1 cellular context compared by ENCODE assay signal in genomic region chr16:68749424-68749823, GRCh38.
TF ChIP-seq lines count a peak whose summit lies in the region.

No MANE protein-coding gene starts in this region.

TF ChIP-seq in HepG2, 621 proteins besides CTCF, POLR2A, EP300 and RAD21 (continued from another document and continues in another):
- TF ChIP-seq E2F2 (CRISPR knock-in tag; IDR thresholded peaks at IDR 0.05; ENCODE audit: borderline replicate concordance) (no peak), ELF3 (CRISPR knock-in tag; IDR thresholded peaks at IDR 0.05) (0 out of 2 replicates have a peak, but pooled peaks have one; percentile 19), SIN3A (IDR thresholded peaks at IDR 0.05; ENCODE audit: borderline replicate concordance, low read depth, low read length) (no peak), ZNF747 (CRISPR knock-in tag; IDR thresholded peaks at IDR 0.05; ENCODE audit: borderline replicate concordance) (no peak), ZNF274 (CRISPR knock-in tag; IDR thresholded peaks at IDR 0.05) (no peak), ZBTB8A (CRISPR knock-in tag; IDR thresholded peaks at IDR 0.05; ENCODE audit: borderline replicate concordance, low read depth) (no peak), REXO4 (CRISPR knock-in tag; IDR thresholded peaks at IDR 0.05; ENCODE audit: borderline replicate concordance) (no peak), ZNF44 (CRISPR knock-in tag; IDR thresholded peaks at IDR 0.05) (0 out of 2 replicates have a peak, but pooled peaks have one; percentile 62), KIAA2018 (CRISPR knock-in tag; IDR thresholded peaks at IDR 0.05; ENCODE audit: borderline replicate concordance) (no peak), ZNF318 (CRISPR knock-in tag; IDR thresholded peaks at IDR 0.05) (no peak), ONECUT2 (CRISPR knock-in tag; IDR thresholded peaks at IDR 0.05) (no peak), ZNF563 (CRISPR knock-in tag; IDR thresholded peaks at IDR 0.05) (no peak), AGO2 (optimal IDR thresholded peaks at IDR 0.05; ENCODE audit: low read depth, low read length) (no peak), SMARCE1 (IDR thresholded peaks at IDR 0.05; ENCODE audit: borderline replicate concordance) (no peak), NR3C1 (CRISPR knock-in tag; IDR thresholded peaks at IDR 0.05) (no peak), ZFP82 (CRISPR knock-in tag; IDR thresholded peaks at IDR 0.05; ENCODE audit: borderline replicate concordance) (no peak), ZMYM4 (CRISPR knock-in tag; IDR thresholded peaks at IDR 0.05) (peak; percentile 46; the same call in 1 of the 2 replicates), ZNF503 (CRISPR knock-in tag; IDR thresholded peaks at IDR 0.05) (0 out of 2 replicates have a peak, but pooled peaks have one; percentile 16), ZNF317 (CRISPR knock-in tag; IDR thresholded peaks at IDR 0.05) (no peak), RBAK (CRISPR knock-in tag; IDR thresholded peaks at IDR 0.05) (no peak), PLSCR1 (CRISPR knock-in tag; IDR thresholded peaks at IDR 0.05; ENCODE audit: borderline replicate concordance) (no peak), ZNF550 (CRISPR knock-in tag; IDR thresholded peaks at IDR 0.05; ENCODE audit: borderline replicate concordance) (no peak), ZBTB43 (CRISPR knock-in tag; conservative IDR thresholded peaks at IDR 0.05) (peak; percentile 64; the same call in 1 of the 2 replicates), U2AF2 (IDR thresholded peaks at IDR 0.05; ENCODE audit: low read depth, low read length) (no peak), SNAI1 (CRISPR knock-in tag; IDR thresholded peaks at IDR 0.05; ENCODE audit: borderline replicate concordance) (no peak), RAD51 (IDR thresholded peaks at IDR 0.05; ENCODE audit: borderline replicate concordance) (no peak), MYNN (CRISPR knock-in tag; IDR thresholded peaks at IDR 0.05; ENCODE audit: low read depth) (no peak), RXRA (CRISPR knock-in tag; IDR thresholded peaks at IDR 0.05) (peak; percentile 53; the same call in 1 of the 2 replicates)
- TF ChIP-seq, protein P1, sequence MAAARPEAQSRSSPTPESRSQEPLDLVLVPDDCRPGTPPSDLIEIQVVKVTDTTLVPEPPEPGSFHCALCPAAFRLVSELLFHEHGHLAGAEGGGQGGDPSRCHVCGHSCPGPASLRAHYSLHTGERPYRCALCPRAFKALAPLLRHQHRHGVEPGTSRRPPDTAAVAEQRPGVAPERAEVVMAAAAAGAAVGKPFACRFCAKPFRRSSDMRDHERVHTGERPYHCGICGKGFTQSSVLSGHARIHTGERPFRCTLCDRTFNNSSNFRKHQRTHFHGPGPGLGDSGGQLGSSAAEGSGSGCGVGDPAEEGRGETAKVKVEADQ (CRISPR knock-in tag; IDR thresholded peaks at IDR 0.05; ENCODE audit: borderline replicate concordance): no peak
- TF ChIP-seq, protein P2, sequence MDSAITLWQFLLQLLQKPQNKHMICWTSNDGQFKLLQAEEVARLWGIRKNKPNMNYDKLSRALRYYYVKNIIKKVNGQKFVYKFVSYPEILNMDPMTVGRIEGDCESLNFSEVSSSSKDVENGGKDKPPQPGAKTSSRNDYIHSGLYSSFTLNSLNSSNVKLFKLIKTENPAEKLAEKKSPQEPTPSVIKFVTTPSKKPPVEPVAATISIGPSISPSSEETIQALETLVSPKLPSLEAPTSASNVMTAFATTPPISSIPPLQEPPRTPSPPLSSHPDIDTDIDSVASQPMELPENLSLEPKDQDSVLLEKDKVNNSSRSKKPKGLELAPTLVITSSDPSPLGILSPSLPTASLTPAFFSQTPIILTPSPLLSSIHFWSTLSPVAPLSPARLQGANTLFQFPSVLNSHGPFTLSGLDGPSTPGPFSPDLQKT (CRISPR knock-in tag; IDR thresholded peaks at IDR 0.05; ENCODE audit: borderline replicate concordance): no peak
- TF ChIP-seq, protein P3, sequence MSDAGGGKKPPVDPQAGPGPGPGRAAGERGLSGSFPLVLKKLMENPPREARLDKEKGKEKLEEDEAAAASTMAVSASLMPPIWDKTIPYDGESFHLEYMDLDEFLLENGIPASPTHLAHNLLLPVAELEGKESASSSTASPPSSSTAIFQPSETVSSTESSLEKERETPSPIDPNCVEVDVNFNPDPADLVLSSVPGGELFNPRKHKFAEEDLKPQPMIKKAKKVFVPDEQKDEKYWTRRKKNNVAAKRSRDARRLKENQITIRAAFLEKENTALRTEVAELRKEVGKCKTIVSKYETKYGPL (CRISPR knock-in tag; IDR thresholded peaks at IDR 0.05): no peak
